ENCODE assay signal across 26 cellular contexts in genomic region chr3:139323146-139323545, GRCh38. TPM values are rescaled to one million over a fixed set of nuclear protein-coding genes. Genes with fewer than 3 reads are reported as not detected.
DNase-seq lines count a peak whose midpoint lies in the region; ATAC-seq lines count a peak whose summit lies in the region.
"Had no signal": no experiment of that assay in that cellular context is flagged by ENCODE, and none has a peak within 500 bp of the region (broad histone marks: within the 10 kb centered on the region; RNA-seq: fewer than 3 reads in every experiment).

No MANE protein-coding gene starts in this region.

- no peaks in the 10 kb centered on the region for H3K36me3 Mint-ChIP-seq in T-helper 17 cell (ENCODE audit: low read depth)
- H3K36me3 Mint-ChIP-seq: CD14-positive monocyte; CD4-positive, alpha-beta memory T cell; CD4-positive, CD25-positive, alpha-beta regulatory T cell; CD8-positive, alpha-beta memory T cell had no signal

- DNase-seq in cardiac septum (ENCODE audit: low spot score) (peak; percentile 53), left cardiac atrium (no peak), H7 (peak; percentile 20), T-helper 17 cell (no peak), mesenteric fat pad (ENCODE audit: low spot score) (peak; percentile 30), ecto neural progenitor cell (ENCODE audit: low spot score) (no peak)
- DNase-seq: 8988T; ACHN; BE2C; C1 segment of cervical spinal cord; CD4-positive, alpha-beta memory T cell; CD4-positive, CD25-positive, alpha-beta regulatory T cell; CD8-positive, alpha-beta memory T cell; COR-L47; DMS 273 treated with DMSO at 0.1 percent for 48 hours; DMS153; DMS53; DMS79; DND-41; EL; GDM1 had no signal

- no peak overlapping the region for H3K4me3 ChIP-seq in H7 (ENCODE audit: insufficient read depth, low read depth, low read length)
- H3K4me3 ChIP-seq: BLaER1, GM12878 had no signal

- intact Hi-C loops in cardiac septum (cut with DNase I): no loop called here
- intact Hi-C loops in left cardiac atrium (cut with DNase I): no loop called here

- H3K4me1 Mint-ChIP-seq in T-helper 17 cell: peaks cover 3% of the 10 kb centered on the region
- H3K4me1 Mint-ChIP-seq: CD14-positive monocyte; CD4-positive, CD25-positive, alpha-beta regulatory T cell had no signal

- no peak overlapping the region for H3K4me3 Mint-ChIP-seq in T-helper 17 cell
- H3K4me3 Mint-ChIP-seq: CD14-positive monocyte; CD4-positive, alpha-beta memory T cell; CD4-positive, CD25-positive, alpha-beta regulatory T cell; CD8-positive, alpha-beta memory T cell had no signal

- H3K27me3 ChIP-seq in H7 (ENCODE audit: control insufficient read depth, insufficient read depth, low read length): peaks cover 1% of the 10 kb centered on the region; the same call in 1 of the 2 replicates
- H3K27me3 ChIP-seq: BE2C, BLaER1 had no signal

- no peaks in the 10 kb centered on the region for H3K36me3 ChIP-seq in H7 (replicated peaks; ENCODE audit: control insufficient read depth, insufficient read depth, low read length)
- H3K36me3 ChIP-seq: BE2C, BLaER1 had no signal

- ATAC-seq in left cardiac atrium (no peak), T-helper 17 cell (no peak), HG03097 (IDR thresholded peaks at IDR 0.05; ENCODE audit: low FRiP score, unreplicated experiment) (no peak), GM18511 (IDR thresholded peaks at IDR 0.05; ENCODE audit: unreplicated experiment) (no peak)
- ATAC-seq: GM12878 had no signal

- peaks cover 26% of the 10 kb centered on the region for H3K27me3 Mint-ChIP-seq in T-helper 17 cell

- H3K9me3 ChIP-seq in T-helper 17 cell (ENCODE audit: control insufficient read depth, low read length, poor library complexity, severe bottlenecking): no peaks in the 10 kb centered on the region
- H3K9me3 ChIP-seq: BE2C had no signal

- H3K27ac Mint-ChIP-seq in T-helper 17 cell: peak overlapping the region; percentile 14
- H3K27ac Mint-ChIP-seq: CD4-positive, alpha-beta memory T cell; CD4-positive, CD25-positive, alpha-beta regulatory T cell; CD8-positive, alpha-beta memory T cell had no signal

RNA-seq across cellular contexts. Expression of gene MRPS22, which starts 20.7 kb away (rescaled TPM):
- total RNA-seq in cardiac septum (67.6 TPM), left cardiac atrium (10 to 100 TPM; 57.2 to 64.3 TPM), T-helper 17 cell (10 to 100 TPM; 31.8 to 41.6 TPM), mesenteric fat pad (37.6 TPM)
- 53.6 and 70.9 TPM in 2 replicates for total RNA-seq in H7 (2014; rRNA removed; shearing (Covaris generic))

Comparison
In these comparisons a context has a peak if more than half of its experiments do, and no peak if none do; other contexts are left out.
1. DNase-seq: peak in cardiac septum (single experiment), H7 (single experiment) and mesenteric fat pad (single experiment); none in left cardiac atrium (single experiment), T-helper 17 cell (0 of 3) and ecto neural progenitor cell (single experiment).